Comparison of ENCODE assay signal across 23 cellular contexts in the genomic region with DNA sequence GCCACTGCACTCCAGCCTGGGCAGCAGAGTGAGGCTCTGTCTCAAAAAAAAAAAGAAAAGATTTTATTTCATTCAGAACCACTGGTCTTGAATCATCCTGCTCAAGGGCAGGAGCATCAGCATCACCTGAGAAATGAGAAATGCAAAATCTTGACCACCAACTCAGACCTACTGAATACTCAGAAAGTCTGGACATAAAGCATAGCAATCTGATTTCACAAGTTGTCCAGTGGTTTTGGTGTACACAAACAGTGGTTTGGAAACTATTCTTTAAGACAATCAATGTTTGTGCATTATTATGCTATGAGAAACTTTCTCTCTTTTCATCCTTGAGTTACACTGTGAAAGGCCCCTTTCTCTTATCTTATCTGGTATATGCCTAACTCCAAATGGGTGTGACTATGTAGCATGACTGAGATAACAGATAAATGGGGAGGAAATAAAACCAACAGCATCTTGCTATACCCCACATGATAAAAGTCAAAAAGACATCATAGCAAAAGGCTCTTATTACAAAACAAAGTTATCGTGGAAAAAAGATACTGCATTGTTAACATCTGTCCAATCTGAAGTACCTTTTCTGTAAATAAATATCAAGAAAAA.
DNase-seq lines count a peak whose midpoint lies in the region; ATAC-seq and TF ChIP-seq lines count a peak whose summit lies in the region.
"Had no signal": no experiment of that assay in that cellular context is flagged by ENCODE, and none has a peak within 500 bp of the region (broad histone marks: within the 10 kb centered on the region; RNA-seq: fewer than 3 reads in every experiment).

No MANE protein-coding gene starts in this region.

- TF ChIP-seq CTCF in GM12865 (IDR thresholded peaks at IDR 0.05; ENCODE audit: insufficient read depth, low read depth, low read length, missing control alignments): no peak

- DNase-seq in GM12865 (ENCODE audit: low read depth): peak; percentile 25
- peak; percentile 76 for DNase-seq in amniotic epithelial cell (ENCODE audit: low read depth)
- peak; percentile 49 for DNase-seq in foreskin melanocyte
- no peak for DNase-seq in Kasumi-1 (lab: John Stamatoyannopoulos, UW)
- DNase-seq in KBM-7: no peak
- DNase-seq: Calu3; CD4-positive, alpha-beta memory T cell; DMS53; EL; H9; NCI-H1105 treated with DMSO at 0.1 percent for 48 hours; NCI-H1694; NCI-H2081 treated with DMSO at 0.1 percent for 48 hours; NCI-H2227 treated with DMSO at 0.1 percent for 48 hours; NCI-H524; NCI-H82; PC-3; RPMI8226; SIG-M5 had no signal

- no peak overlapping the region for H3K4me3 ChIP-seq in GM12865 (ENCODE audit: low read depth, low read length)
- H3K4me3 ChIP-seq: BLaER1 had no signal

- ATAC-seq in HG02938 (IDR thresholded peaks at IDR 0.05; ENCODE audit: unreplicated experiment) (peak; percentile 64), GM18498 (IDR thresholded peaks at IDR 0.05; ENCODE audit: unreplicated experiment) (no peak)
- ATAC-seq: PC-3, SK-N-SH treated with all-trans-retinoic acid at 6 μM for 48 hours had no signal

- in situ Hi-C loops in KBM-7 (cut with MboI; ENCODE audit: low pct_unique_long_range_greater_than_20kb, low sequenced_read_pairs): no loop called here

Comparison
In these comparisons a context has a peak if more than half of its experiments do, and no peak if none do; other contexts are left out.
1. DNase-seq: peak in GM12865 (single experiment), amniotic epithelial cell (single experiment) and foreskin melanocyte (single experiment); none in Kasumi-1 (0 of 2) and KBM-7 (single experiment).